Comparison of ENCODE assay signal across 24 cellular contexts in genomic region chr5:131019601-131020315, GRCh38.
DNase-seq lines count a peak whose midpoint lies in the region; ATAC-seq and TF ChIP-seq lines count a peak whose summit lies in the region.
"Had no signal": no experiment of that assay in that cellular context is flagged by ENCODE, and none has a peak within 500 bp of the region (broad histone marks: within the 10 kb centered on the region; RNA-seq: fewer than 3 reads in every experiment).

No MANE protein-coding gene starts in this region.

- peak; percentile 61; the same call in 2 of the 3 replicates for ATAC-seq in RWPE2 (ENCODE audit: low read depth)
- ATAC-seq in HG02938 (IDR thresholded peaks at IDR 0.05; ENCODE audit: unreplicated experiment): no peak
- ATAC-seq in activated CD4-positive, CD25-positive, alpha-beta regulatory T cell treated with anti-CD3 and anti-CD28 coated beads, Interleukin-2, amount 50 U/mL, for 24 hours: no peak
- ATAC-seq: activated CD8-positive, alpha-beta T cell treated with anti-CD3 and anti-CD28 coated beads, Interleukin-2, amount 10 ng/mL, durations not matched to agents 7 days and 5 days; lower lobe of right lung; Right ventricle myocardium inferior; stimulated activated naive CD8-positive, alpha-beta T cell treated with anti-CD3 and anti-CD28 coated beads, Interleukin-15, Interleukin-2, amounts not matched to agents 100 U/mL and 50 U/mL, for 24 hours had no signal

- no peaks in the 10 kb centered on the region for H3K9me3 Mint-ChIP-seq in Calu3 (ENCODE audit: low read depth, unreplicated experiment)

- no peak overlapping the region for H3K27ac Mint-ChIP-seq in Calu3 (ENCODE audit: unreplicated experiment)
- H3K27ac Mint-ChIP-seq: activated CD8-positive, alpha-beta T cell treated with anti-CD3 and anti-CD28 coated beads, Interleukin-2, amount 10 ng/mL, durations not matched to agents 7 days and 5 days; brain had no signal

- no peak overlapping the region for H3K4me3 ChIP-seq in RWPE2 (ENCODE audit: severe bottlenecking)
- H3K4me3 ChIP-seq: BLaER1, coronary artery, lower lobe of right lung, thoracic aorta had no signal

- no TSS peak for BruUV-seq in Calu3 (replicated peaks; lab: Mats Ljungman, UMichigan)

- peaks cover under 1% of the 10 kb centered on the region for H3K9me3 ChIP-seq in RWPE2 (ENCODE audit: severe bottlenecking)
- H3K9me3 ChIP-seq: BLaER1, thoracic aorta had no signal

- H3K27me3 Mint-ChIP-seq in Calu3 (ENCODE audit: unreplicated experiment): no peaks in the 10 kb centered on the region
- H3K27me3 Mint-ChIP-seq: brain had no signal

- no peaks in the 10 kb centered on the region for H3K36me3 ChIP-seq in RWPE2 (ENCODE audit: low read depth)
- H3K36me3 ChIP-seq: BLaER1, lower lobe of right lung, thoracic aorta had no signal

- H3K27ac ChIP-seq in RWPE2 (ENCODE audit: poor library complexity, severe bottlenecking): no peak overlapping the region
- no peak overlapping the region for H3K27ac ChIP-seq in epithelial cell of prostate
- H3K27ac ChIP-seq: BLaER1, coronary artery, lower lobe of right lung, parathyroid adenoma, thoracic aorta had no signal

- no peaks in the 10 kb centered on the region for H3K4me1 ChIP-seq in RWPE2 (ENCODE audit: insufficient read depth, poor library complexity, severe bottlenecking)
- H3K4me1 ChIP-seq: BLaER1, lower lobe of right lung, parathyroid adenoma had no signal

- no peaks in the 10 kb centered on the region for H3K36me3 Mint-ChIP-seq in Calu3 (ENCODE audit: insufficient read depth, unreplicated experiment)
- H3K36me3 Mint-ChIP-seq: brain had no signal

- H3K4me3 Mint-ChIP-seq in Calu3 (ENCODE audit: low read depth, unreplicated experiment): no peak overlapping the region
- H3K4me3 Mint-ChIP-seq: activated CD8-positive, alpha-beta T cell treated with anti-CD3 and anti-CD28 coated beads, Interleukin-2, amount 10 ng/mL, durations not matched to agents 7 days and 5 days; brain had no signal

- DNase-seq in Calu3 (peak; percentile 21), HT-29 (ENCODE audit: low spot score) (peak; percentile 82), RWPE2 (ENCODE audit: low spot score) (no peak), epithelial cell of prostate (ENCODE audit: low read depth, low spot score) (peak; percentile 41), HuH-7.5 (ENCODE audit: low spot score) (no peak)
- no peak for DNase-seq in activated effector memory CD4-positive, alpha-beta T cell treated with Interleukin-2 at 50 U/mL for 16 hours
- DNase-seq: activated CD4-positive, alpha-beta T cell treated with anti-CD3 and anti-CD28 coated beads for 1 hour; activated CD8-positive, alpha-beta T cell treated with anti-CD3 and anti-CD28 coated beads, Interleukin-2, amount 10 ng/mL, durations not matched to agents 7 days and 5 days; activated gamma-delta T cell treated with Interleukin-2 at 50 U/mL for 16 hours; activated T-cell treated with anti-CD3 and anti-CD28 coated beads for 4 hours; kidney; lower lobe of right lung; NCI-H1694; NCI-H526 treated with DMSO at 0.1 percent for 48 hours; right cardiac atrium; stimulated activated naive CD8-positive, alpha-beta T cell treated with anti-CD3 and anti-CD28 coated beads, Interleukin-15, Interleukin-2, amounts not matched to agents 100 U/mL and 50 U/mL, for 24 hours had no signal

- CTCF ChIA-PET in Calu3 (lab: Charles Lee): no interaction called here

- intact Hi-C loops in Calu3 (cut with micrococcal nuclease; ENCODE audit: unreplicated experiment): loop anchor here (10.0 kb wide), 1 partner anchor 145 kb away; no protein-coding TSS in a partner anchor

- no peaks in the 10 kb centered on the region for H3K27me3 ChIP-seq in RWPE2 (ENCODE audit: insufficient read depth, poor library complexity, severe bottlenecking)
- H3K27me3 ChIP-seq: BLaER1 had no signal

- TF ChIP-seq CTCF in Calu3 (IDR thresholded peaks at IDR 0.05; ENCODE audit: unreplicated experiment) (no peak), RWPE2 (IDR thresholded peaks at IDR 0.05; ENCODE audit: poor library complexity, severe bottlenecking) (no peak)

- H3K4me1 Mint-ChIP-seq in Calu3 (ENCODE audit: low read depth, unreplicated experiment): peaks cover 8% of the 10 kb centered on the region
- H3K4me1 Mint-ChIP-seq: brain had no signal

Comparison
In these comparisons a context has a peak if more than half of its experiments do, and no peak if none do; other contexts are left out.
1. DNase-seq: peak in Calu3 (single experiment), HT-29 (single experiment) and epithelial cell of prostate (single experiment); none in RWPE2 (single experiment), HuH-7.5 (single experiment) and activated effector memory CD4-positive, alpha-beta T cell treated with Interleukin-2 at 50 U/mL for 16 hours (single experiment).